Comparison of ENCODE assay signal across 1 cellular context in genomic region chr5:112976432-112977309, GRCh38.
TF ChIP-seq lines count a peak whose summit lies in the region.

DCP2 (plus strand) TSS chr5:112976798; CDS start chr5:112976934, 136 bp downstream.

TF ChIP-seq in HepG2, 621 proteins besides CTCF, POLR2A, EP300 and RAD21 (continued from another document and continues in another):
- TF ChIP-seq ZBTB40 (IDR thresholded peaks at IDR 0.05) (no peak), ZBTB40 (CRISPR knock-in tag; IDR thresholded peaks at IDR 0.05) (no peak), NBN (conservative IDR thresholded peaks at IDR 0.05) (no peak), ZNF281 (CRISPR knock-in tag; IDR thresholded peaks at IDR 0.05; ENCODE audit: borderline replicate concordance) (no peak), ZFP37 (CRISPR knock-in tag; IDR thresholded peaks at IDR 0.05; ENCODE audit: borderline replicate concordance) (peak; percentile 23; the same call in 1 of the 2 replicates), PLSCR1 (CRISPR knock-in tag; IDR thresholded peaks at IDR 0.05; ENCODE audit: borderline replicate concordance) (no peak; the same call in 1 of the 2 replicates), ZEB1 (IDR thresholded peaks at IDR 0.05; ENCODE audit: insufficient replicate concordance, low read depth) (no peak), REST (IDR thresholded peaks at IDR 0.05; ENCODE audit: borderline replicate concordance in 1 of 2, low read depth in 1 of 2, low read length in 2 of 2) (peak in 1 of 2 experiments; percentile 47; a peak in 2 of 4 replicates), CHD2 (IDR thresholded peaks at IDR 0.05; ENCODE audit: low read depth, low read length) (no peak), CBX5 (CRISPR knock-in tag; IDR thresholded peaks at IDR 0.05; ENCODE audit: borderline replicate concordance) (no peak; the same call in 1 of the 2 replicates), TIGD3 (CRISPR knock-in tag; IDR thresholded peaks at IDR 0.05; ENCODE audit: borderline replicate concordance) (peak; percentile 88; the same call in 1 of the 2 replicates), HOXA3 (CRISPR knock-in tag; IDR thresholded peaks at IDR 0.05) (peak; percentile 44; the same call in 1 of the 2 replicates), NRL (CRISPR knock-in tag; IDR thresholded peaks at IDR 0.05; ENCODE audit: borderline replicate concordance) (peak; percentile 14; the same call in 1 of the 2 replicates), ELF3 (CRISPR knock-in tag; IDR thresholded peaks at IDR 0.05) (peak; percentile 69), RORA (CRISPR knock-in tag; IDR thresholded peaks at IDR 0.05) (no peak), ZNF740 (CRISPR knock-in tag; IDR thresholded peaks at IDR 0.05) (no peak), SMAD3 (CRISPR knock-in tag; IDR thresholded peaks at IDR 0.05) (peak; percentile 75; the same call in 1 of the 2 replicates), NCOR1 (IDR thresholded peaks at IDR 0.05; ENCODE audit: borderline replicate concordance, low read length) (no peak), FOSL1 (CRISPR knock-in tag; IDR thresholded peaks at IDR 0.05; ENCODE audit: borderline replicate concordance) (no peak), MAFK (conservative IDR thresholded peaks at IDR 0.05 in 1 of 2, IDR thresholded peaks at IDR 0.05 in 1 of 2; ENCODE audit: low read length in 2 of 2) (no peak), EHMT2 (IDR thresholded peaks at IDR 0.05; ENCODE audit: borderline replicate concordance, low read depth, low read length) (no peak), ETV5 (CRISPR knock-in tag; IDR thresholded peaks at IDR 0.05; ENCODE audit: borderline replicate concordance) (peak; percentile 78), CBX1 (IDR thresholded peaks at IDR 0.05; ENCODE audit: low read depth) (peak; percentile 26), ZNF557 (CRISPR knock-in tag; IDR thresholded peaks at IDR 0.05) (peak; percentile 35; the same call in 1 of the 2 replicates), ATF7 (IDR thresholded peaks at IDR 0.05) (no peak), ATF7 (CRISPR knock-in tag; IDR thresholded peaks at IDR 0.05) (no peak), ZNF564 (CRISPR knock-in tag; IDR thresholded peaks at IDR 0.05) (no peak; the same call in 1 of the 2 replicates), SOX13 (IDR thresholded peaks at IDR 0.05) (no peak), SOX13 (CRISPR knock-in tag; conservative IDR thresholded peaks at IDR 0.05 in 1 of 2, IDR thresholded peaks at IDR 0.05 in 1 of 2) (no peak), ZNF501 (CRISPR knock-in tag; IDR thresholded peaks at IDR 0.05) (no peak; the same call in 1 of the 2 replicates), KLF15 (CRISPR knock-in tag; IDR thresholded peaks at IDR 0.05; ENCODE audit: borderline replicate concordance) (peak; percentile 54; the same call in 1 of the 2 replicates), ZNF547 (CRISPR knock-in tag; IDR thresholded peaks at IDR 0.05) (peak; percentile 84; the same call in 1 of the 2 replicates), PAX8 (CRISPR knock-in tag; IDR thresholded peaks at IDR 0.05; ENCODE audit: borderline replicate concordance) (no peak), MLXIP (CRISPR knock-in tag; IDR thresholded peaks at IDR 0.05; ENCODE audit: borderline replicate concordance) (no peak), ZNF749 (CRISPR knock-in tag; IDR thresholded peaks at IDR 0.05; ENCODE audit: borderline replicate concordance) (no peak)
